In genomic region chr17:39077874-39078273, GRCh38 we compare ENCODE assay signal across 4 cellular contexts.
TF ChIP-seq lines count a peak whose summit lies in the region.

No MANE protein-coding gene starts in this region.

TF ChIP-seq in SK-N-SH, 30 proteins besides CTCF, POLR2A, EP300 and RAD21 (continued from another document):
- TF ChIP-seq FOSL2 (IDR thresholded peaks at IDR 0.05; ENCODE audit: borderline replicate concordance, low read depth) = no peak
- TF ChIP-seq, protein P1, sequence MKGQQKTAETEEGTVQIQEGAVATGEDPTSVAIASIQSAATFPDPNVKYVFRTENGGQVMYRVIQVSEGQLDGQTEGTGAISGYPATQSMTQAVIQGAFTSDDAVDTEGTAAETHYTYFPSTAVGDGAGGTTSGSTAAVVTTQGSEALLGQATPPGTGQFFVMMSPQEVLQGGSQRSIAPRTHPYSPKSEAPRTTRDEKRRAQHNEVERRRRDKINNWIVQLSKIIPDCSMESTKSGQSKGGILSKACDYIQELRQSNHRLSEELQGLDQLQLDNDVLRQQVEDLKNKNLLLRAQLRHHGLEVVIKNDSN (IDR thresholded peaks at IDR 0.05; ENCODE audit: borderline replicate concordance, low read depth) = no peak
- TF ChIP-seq MXI1 (IDR thresholded peaks at IDR 0.05; ENCODE audit: low read depth, low read length) = no peak
- no peak for TF ChIP-seq TEAD4 (IDR thresholded peaks at IDR 0.05; ENCODE audit: borderline replicate concordance, insufficient read depth)
- TF ChIP-seq NFIC (IDR thresholded peaks at IDR 0.05; ENCODE audit: borderline replicate concordance) = no peak

TF ChIP-seq in SK-N-SH treated with all-trans-retinoic acid at 6 μM for 48 hours, 23 proteins besides CTCF, POLR2A, EP300 and RAD21:
- TF ChIP-seq ARNTL (CRISPR knock-in tag; IDR thresholded peaks at IDR 0.05; ENCODE audit: borderline replicate concordance, low read depth) (no peak), ZNF565 (CRISPR knock-in tag; conservative IDR thresholded peaks at IDR 0.05; ENCODE audit: low read depth) (no peak), PPARA (CRISPR knock-in tag; IDR thresholded peaks at IDR 0.05; ENCODE audit: borderline replicate concordance) (no peak), ZC3H10 (CRISPR knock-in tag; IDR thresholded peaks at IDR 0.05) (no peak), TCF4 (CRISPR knock-in tag; IDR thresholded peaks at IDR 0.05; ENCODE audit: borderline replicate concordance) (no peak), ISL1 (CRISPR knock-in tag; IDR thresholded peaks at IDR 0.05) (no peak), ZNF8 (CRISPR knock-in tag; IDR thresholded peaks at IDR 0.05) (no peak), SNAI2 (CRISPR knock-in tag; IDR thresholded peaks at IDR 0.05) (no peak), ZFP3 (CRISPR knock-in tag; IDR thresholded peaks at IDR 0.05) (no peak), POU6F1 (CRISPR knock-in tag; IDR thresholded peaks at IDR 0.05; ENCODE audit: borderline replicate concordance, low read depth) (no peak), ZNF70 (CRISPR knock-in tag; IDR thresholded peaks at IDR 0.05) (no peak), OSR1 (CRISPR knock-in tag; IDR thresholded peaks at IDR 0.05) (no peak), TOX (CRISPR knock-in tag; IDR thresholded peaks at IDR 0.05; ENCODE audit: borderline replicate concordance) (no peak), GLIS3 (CRISPR knock-in tag; IDR thresholded peaks at IDR 0.05) (no peak), RARB (CRISPR knock-in tag; IDR thresholded peaks at IDR 0.05) (no peak), ESRRG (CRISPR knock-in tag; IDR thresholded peaks at IDR 0.05) (no peak)
- TF ChIP-seq, protein P2, sequence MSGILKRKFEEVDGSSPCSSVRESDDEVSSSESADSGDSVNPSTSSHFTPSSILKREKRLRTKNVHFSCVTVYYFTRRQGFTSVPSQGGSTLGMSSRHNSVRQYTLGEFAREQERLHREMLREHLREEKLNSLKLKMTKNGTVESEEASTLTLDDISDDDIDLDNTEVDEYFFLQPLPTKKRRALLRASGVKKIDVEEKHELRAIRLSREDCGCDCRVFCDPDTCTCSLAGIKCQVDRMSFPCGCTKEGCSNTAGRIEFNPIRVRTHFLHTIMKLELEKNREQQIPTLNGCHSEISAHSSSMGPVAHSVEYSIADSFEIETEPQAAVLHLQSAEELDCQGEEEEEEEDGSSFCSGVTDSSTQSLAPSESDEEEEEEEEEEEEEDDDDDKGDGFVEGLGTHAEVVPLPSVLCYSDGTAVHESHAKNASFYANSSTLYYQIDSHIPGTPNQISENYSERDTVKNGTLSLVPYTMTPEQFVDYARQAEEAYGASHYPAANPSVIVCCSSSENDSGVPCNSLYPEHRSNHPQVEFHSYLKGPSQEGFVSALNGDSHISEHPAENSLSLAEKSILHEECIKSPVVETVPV (CRISPR knock-in tag; IDR thresholded peaks at IDR 0.05) = no peak
- TF ChIP-seq, protein P3, sequence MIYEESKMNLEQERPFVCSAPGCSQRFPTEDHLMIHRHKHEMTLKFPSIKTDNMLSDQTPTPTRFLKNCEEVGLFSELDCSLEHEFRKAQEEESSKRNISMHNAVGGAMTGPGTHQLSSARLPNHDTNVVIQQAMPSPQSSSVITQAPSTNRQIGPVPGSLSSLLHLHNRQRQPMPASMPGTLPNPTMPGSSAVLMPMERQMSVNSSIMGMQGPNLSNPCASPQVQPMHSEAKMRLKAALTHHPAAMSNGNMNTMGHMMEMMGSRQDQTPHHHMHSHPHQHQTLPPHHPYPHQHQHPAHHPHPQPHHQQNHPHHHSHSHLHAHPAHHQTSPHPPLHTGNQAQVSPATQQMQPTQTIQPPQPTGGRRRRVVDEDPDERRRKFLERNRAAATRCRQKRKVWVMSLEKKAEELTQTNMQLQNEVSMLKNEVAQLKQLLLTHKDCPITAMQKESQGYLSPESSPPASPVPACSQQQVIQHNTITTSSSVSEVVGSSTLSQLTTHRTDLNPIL (CRISPR knock-in tag; IDR thresholded peaks at IDR 0.05; ENCODE audit: low read depth) = no peak
TF ChIP-seq in SK-N-SH treated with all-trans-retinoic acid at 6 μM for 48 hours: peak in this region for 0.

TF ChIP-seq in IMR-90, 13 proteins besides CTCF, POLR2A, EP300 and RAD21 (continued from another document):
- no peak for TF ChIP-seq CEBPB (IDR thresholded peaks at IDR 0.05; ENCODE audit: low read depth, low read length)
- TF ChIP-seq, protein P4, sequence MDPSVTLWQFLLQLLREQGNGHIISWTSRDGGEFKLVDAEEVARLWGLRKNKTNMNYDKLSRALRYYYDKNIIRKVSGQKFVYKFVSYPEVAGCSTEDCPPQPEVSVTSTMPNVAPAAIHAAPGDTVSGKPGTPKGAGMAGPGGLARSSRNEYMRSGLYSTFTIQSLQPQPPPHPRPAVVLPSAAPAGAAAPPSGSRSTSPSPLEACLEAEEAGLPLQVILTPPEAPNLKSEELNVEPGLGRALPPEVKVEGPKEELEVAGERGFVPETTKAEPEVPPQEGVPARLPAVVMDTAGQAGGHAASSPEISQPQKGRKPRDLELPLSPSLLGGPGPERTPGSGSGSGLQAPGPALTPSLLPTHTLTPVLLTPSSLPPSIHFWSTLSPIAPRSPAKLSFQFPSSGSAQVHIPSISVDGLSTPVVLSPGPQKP (IDR thresholded peaks at IDR 0.05; ENCODE audit: borderline replicate concordance, low read depth, low read length) = no peak
- TF ChIP-seq RFX5 (IDR thresholded peaks at IDR 0.05; ENCODE audit: low read depth, low read length) = no peak
- no peak for TF ChIP-seq MXI1 (IDR thresholded peaks at IDR 0.05; ENCODE audit: borderline replicate concordance, low read depth, low read length)
- TF ChIP-seq BHLHE40 (IDR thresholded peaks at IDR 0.05; ENCODE audit: low read depth, low read length) = no peak
- TF ChIP-seq RCOR1 (IDR thresholded peaks at IDR 0.05; ENCODE audit: insufficient replicate concordance, low read length) = no peak
- no peak for TF ChIP-seq USF2 (IDR thresholded peaks at IDR 0.05; ENCODE audit: low read depth, low read length)
- TF ChIP-seq SMC3 (IDR thresholded peaks at IDR 0.05; ENCODE audit: low read depth, low read length) = no peak
- no peak for TF ChIP-seq MAZ (IDR thresholded peaks at IDR 0.05; ENCODE audit: borderline replicate concordance, low read depth, low read length)
- no peak for TF ChIP-seq FOS (IDR thresholded peaks at IDR 0.05; ENCODE audit: low read depth, low read length)
- no peak for TF ChIP-seq MAFK (IDR thresholded peaks at IDR 0.05; ENCODE audit: low read depth, low read length)
- TF ChIP-seq CHD1 (IDR thresholded peaks at IDR 0.05; ENCODE audit: low read depth, low read length) = no peak

TF ChIP-seq in neural cell, 6 proteins besides CTCF, POLR2A, EP300 and RAD21 (continued from another document):
- TF ChIP-seq EZH2 (IDR thresholded peaks at IDR 0.05; ENCODE audit: borderline replicate concordance, insufficient read depth, low read length, poor library complexity, severe bottlenecking) = no peak
